Comparison of ENCODE assay signal across 8 cellular contexts in genomic region chr17:75047398-75048098, GRCh38. TPM values are rescaled to one million over a fixed set of nuclear protein-coding genes. Genes with fewer than 3 reads are reported as not detected.
DNase-seq lines count a peak whose midpoint lies in the region; ATAC-seq and TF ChIP-seq lines count a peak whose summit lies in the region.

No MANE protein-coding gene starts in this region.

- peaks cover 6% of the 10 kb centered on the region in 2 donors for H3K36me3 ChIP-seq in duodenal mucosa (ENCODE audit: control insufficient read depth in 1 of 2, insufficient read depth in 2 of 2, low read length in 2 of 2)
- peaks cover 35% of the 10 kb centered on the region for H3K36me3 ChIP-seq in mesodermal cell (ENCODE audit: control insufficient read depth, insufficient read depth, low read length)
- H3K36me3 ChIP-seq in testis (ENCODE audit: low read depth, missing control alignments): no peaks in the 10 kb centered on the region

- H3K4me1 ChIP-seq in duodenal mucosa (ENCODE audit: control insufficient read depth in 1 of 2, insufficient read depth in 2 of 2, low read length in 2 of 2) (peaks cover 16 to 17% of the 10 kb centered on the region in 2 donors), mesodermal cell (ENCODE audit: control insufficient read depth, insufficient read depth, low read length, poor library complexity, severe bottlenecking) (peaks cover 11% of the 10 kb centered on the region), testis (peaks cover 21% of the 10 kb centered on the region)

- TF ChIP-seq CTCF in testis (IDR thresholded peaks at IDR 0.05): no peak

- peak overlapping the region; percentile 68 to 81 for H3K9ac ChIP-seq in duodenal mucosa (ENCODE audit: low read depth in 1 of 2, low read length in 2 of 2)

- H3K9me3 ChIP-seq in duodenal mucosa (ENCODE audit: control insufficient read depth in 1 of 2, low read length in 2 of 2) (no peaks in the 10 kb centered on the region), mesodermal cell (ENCODE audit: control insufficient read depth, low read length) (no peaks in the 10 kb centered on the region), testis (no peaks in the 10 kb centered on the region)

- TF ChIP-seq POLR2A in testis (IDR thresholded peaks at IDR 0.05): no peak

- no peak overlapping the region for H3K27ac ChIP-seq in duodenal mucosa (ENCODE audit: low read depth, low read length)
- H3K27ac ChIP-seq in mesodermal cell (ENCODE audit: low read depth, low read length, severe bottlenecking): no peak overlapping the region
- H3K27ac ChIP-seq in testis: peak overlapping the region; percentile 86 to 89

- intact Hi-C loops in testis (cut with DNase I; ENCODE audit: low total_unique reads): no loop called here

- DNase-seq in T-helper 9 cell (peak; percentile 28), testis (peak; percentile 60), NOMO-1 treated with dmso at 0.1 percent for 144 hours (lab: John Stamatoyannopoulos, UW; ENCODE audit: unreplicated experiment) (no peak), NCI-H446 treated with DMSO at 0.1 percent for 48 hours (lab: John Stamatoyannopoulos, UW) (no peak)

- H3K27me3 ChIP-seq in duodenal mucosa (ENCODE audit: control insufficient read depth in 1 of 2, insufficient read depth in 2 of 2, low read length in 2 of 2) (no peaks in the 10 kb centered on the region), testis (no peaks in the 10 kb centered on the region)

- WGBS in mesodermal cell (ENCODE audit: insufficient coverage in 2 of 2), 2 experiments: 0% methylated on average over 28 to 38 of the region's 38 CpGs
- 0% methylated on average over 16 to 19 of the region's 38 CpGs for WGBS in testis, 2 donors

- ATAC-seq in GM18909 (IDR thresholded peaks at IDR 0.05; ENCODE audit: poor library complexity, unreplicated experiment) (peak; percentile 25), HG02970 (IDR thresholded peaks at IDR 0.05; ENCODE audit: low FRiP score, unreplicated experiment) (peak; percentile 13)

- H3K4me3 ChIP-seq in duodenal mucosa (ENCODE audit: low read depth in 1 of 2, low read length in 2 of 2) (peak overlapping the region; percentile 63 to 86), mesodermal cell (ENCODE audit: extremely low read depth, insufficient read depth, low read length, poor library complexity, severe bottlenecking) (peak overlapping the region; percentile 93), testis (peak overlapping the region; percentile 68 to 95)

RNA-seq across cellular contexts. Expression of gene KCTD2, which starts 0.5 kb away (rescaled TPM):
- polyA plus RNA-seq in mesodermal cell (2013, experiment 1 of 2): 22.7 TPM
- 19.3 TPM for polyA plus RNA-seq in mesodermal cell (2013, experiment 2 of 2)
- total RNA-seq in testis: 100 to 1,000 TPM; 122 to 135 TPM
- polyA plus RNA-seq in testis (ENCODE audit: insufficient read depth, low read depth, low replicate concordance): 88.9 TPM

RNA-seq across cellular contexts. Expression of gene ATP5PD, which starts 0.8 kb away (rescaled TPM):
- polyA plus RNA-seq in mesodermal cell (2013, experiment 1 of 2): 183 TPM
- polyA plus RNA-seq in mesodermal cell (2013, experiment 2 of 2): 197 TPM
- total RNA-seq in testis: 100 to 1,000 TPM; 126 to 148 TPM
- 190 TPM for polyA plus RNA-seq in testis (ENCODE audit: insufficient read depth, low read depth, low replicate concordance)

RNA-seq across cellular contexts. Expression of gene MRPL58, which starts 35.1 kb away (rescaled TPM):
- 42.4 TPM for polyA plus RNA-seq in mesodermal cell (2013, experiment 1 of 2)
- 40.8 TPM for polyA plus RNA-seq in mesodermal cell (2013, experiment 2 of 2)
- 10 to 100 TPM; 24.3 to 38.1 TPM for total RNA-seq in testis
- polyA plus RNA-seq in testis (ENCODE audit: insufficient read depth, low read depth, low replicate concordance): 20.9 TPM

RNA-seq across cellular contexts. Expression of gene SLC16A5, which starts 40.2 kb away (rescaled TPM):
- polyA plus RNA-seq in mesodermal cell (2013, experiment 1 of 2): 20.1 TPM
- 19.1 TPM for polyA plus RNA-seq in mesodermal cell (2013, experiment 2 of 2)
- total RNA-seq in testis: 10 to 100 TPM in 1 of 2 donors, 1 to 10 TPM in 1; 6.4 to 11.1 TPM
- polyA plus RNA-seq in testis (ENCODE audit: insufficient read depth, low read depth, low replicate concordance): 6.9 TPM

Comparison
In these comparisons a context has a peak if more than half of its experiments do, and no peak if none do; other contexts are left out.
1. DNase-seq: peak in T-helper 9 cell (single experiment) and testis (single experiment); none in NOMO-1 treated with dmso at 0.1 percent for 144 hours (single experiment) and NCI-H446 treated with DMSO at 0.1 percent for 48 hours (single experiment).
2. H3K27ac ChIP-seq: peak in testis (2 of 2); none in duodenal mucosa (single experiment) and mesodermal cell (single experiment).
3. Peak in every context shown above with its lines, with median percentiles within 50 percentile points of each other: H3K4me3 ChIP-seq.